Comparison of ENCODE assay signal across 8 cellular contexts in the genomic region with DNA sequence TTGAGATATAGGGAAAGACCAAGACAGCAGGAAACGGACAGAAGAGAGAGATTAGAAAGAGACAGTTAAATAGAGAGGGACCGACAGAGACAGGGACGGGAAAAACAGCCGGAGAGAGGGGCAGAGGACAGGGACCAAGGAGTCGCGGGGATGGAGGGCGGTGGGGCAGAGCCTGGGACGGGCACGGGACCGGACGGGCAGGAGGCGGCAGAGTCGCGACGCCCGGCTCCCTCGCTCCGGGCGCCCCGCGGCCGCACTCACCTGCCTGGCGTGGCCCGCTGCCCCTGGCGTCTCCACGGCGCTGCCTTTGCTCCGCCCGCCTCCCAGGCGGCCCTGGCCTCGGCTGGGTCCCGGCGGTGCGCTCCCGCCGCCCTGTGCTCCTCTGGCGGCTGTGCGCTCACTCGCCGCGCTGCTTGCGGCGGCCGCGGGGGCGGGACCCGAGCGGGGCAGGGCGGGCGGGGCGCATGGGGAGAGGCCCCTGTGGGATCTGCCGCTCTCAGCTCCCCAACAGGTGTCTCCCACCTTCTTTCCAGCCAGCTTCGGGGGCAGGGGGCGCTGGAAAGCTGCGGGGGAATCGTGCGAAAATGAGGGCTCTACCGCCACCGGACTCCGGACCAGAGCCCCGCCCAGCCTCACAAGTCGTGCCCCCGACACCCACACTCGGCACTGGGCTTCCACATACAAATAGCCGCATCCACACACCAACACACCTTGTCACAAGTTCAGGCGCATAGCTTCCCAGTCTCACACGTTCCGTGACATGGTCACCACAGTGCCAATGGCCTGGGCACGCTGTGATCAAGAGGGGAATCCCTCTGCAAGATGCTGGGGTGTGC. TPM values are rescaled to one million over a fixed set of nuclear protein-coding genes. Genes with fewer than 3 reads are reported as not detected.
DNase-seq lines count a peak whose midpoint lies in the region; ATAC-seq, FAIRE-seq and TF ChIP-seq lines count a peak whose summit lies in the region.

TSS of gene ARID3C (minus strand) at position 411 of the 836 bp plus-strand sequence. CDS start 1,052 bp downstream, outside the sequence.

- H3K9me3 ChIP-seq in RWPE2 (ENCODE audit: severe bottlenecking) (no peaks in the 10 kb centered on the region), body of pancreas (no peaks in the 10 kb centered on the region), keratinocyte (ENCODE audit: control insufficient read depth, low read depth, low read length) (no peaks in the 10 kb centered on the region)

- dilution Hi-C loops in keratinocyte (cut with MboI; ENCODE audit: extremely low pct_ligation_motif_present, low sequenced_read_pairs) = no loop called here

- H3K9ac ChIP-seq in keratinocyte (ENCODE audit: control insufficient read depth, extremely low read depth, insufficient read depth, low read length) = no peak within 1 kb of the TSS

- 1 to 3% methylated on average over 18 to 69 of the region's 69 CpGs for WGBS in body of pancreas, 2 donors

- TF ChIP-seq CTCF in RWPE2 (IDR thresholded peaks at IDR 0.05; ENCODE audit: poor library complexity, severe bottlenecking) (no peak), body of pancreas (IDR thresholded peaks at IDR 0.05) (peak in 1 of 7 experiments; percentile 13), keratinocyte (optimal IDR thresholded peaks at IDR 0.05 in 1 of 3, IDR thresholded peaks at IDR 0.05 in 1 of 3, conservative IDR thresholded peaks at IDR 0.05 in 1 of 3; ENCODE audit: extremely low read depth in 1 of 3, insufficient read depth in 2 of 3, low read length in 3 of 3) (no peak)

- ATAC-seq in RWPE2 (ENCODE audit: low read depth) = peak; percentile 79
- peak; percentile 88 for ATAC-seq in body of pancreas
- peak; percentile 84 for ATAC-seq in stimulated activated effector memory CD8-positive, alpha-beta T cell treated with anti-CD3 and anti-CD28 coated beads, Interleukin-12 subunit alpha, Interleukin-12 subunit beta, amount 100 ng/mL, for 72 hours

- H3K36me3 ChIP-seq in RWPE2 (ENCODE audit: low read depth) = no peaks in the 10 kb centered on the region
- H3K36me3 ChIP-seq in body of pancreas (replicated peaks in 1 of 2; ENCODE audit: insufficient read depth in 1 of 2, low read depth in 2 of 2) = no peaks in the 10 kb centered on the region
- no peaks in the 10 kb centered on the region for H3K36me3 ChIP-seq in keratinocyte (ENCODE audit: control insufficient read depth in 2 of 2, extremely low read depth in 1 of 2, insufficient read depth in 2 of 2, low read length in 2 of 2)

- H3K4me1 Mint-ChIP-seq in stimulated activated effector memory CD8-positive, alpha-beta T cell treated with anti-CD3 and anti-CD28 coated beads, Interleukin-12 subunit alpha, Interleukin-12 subunit beta, amount 100 ng/mL, for 72 hours = peaks cover 24% of the 10 kb centered on the region

- H3K79me2 ChIP-seq in keratinocyte (ENCODE audit: control insufficient read depth, insufficient read depth, low read length) = no peaks in the 10 kb centered on the region

- no peaks in the 10 kb centered on the region for H3K9me3 Mint-ChIP-seq in stimulated activated effector memory CD8-positive, alpha-beta T cell treated with anti-CD3 and anti-CD28 coated beads, Interleukin-12 subunit alpha, Interleukin-12 subunit beta, amount 100 ng/mL, for 72 hours

- no peak for FAIRE-seq in keratinocyte (lab: Jason Lieb, UNC)

- H3K36me3 Mint-ChIP-seq in stimulated activated effector memory CD8-positive, alpha-beta T cell treated with anti-CD3 and anti-CD28 coated beads, Interleukin-12 subunit alpha, Interleukin-12 subunit beta, amount 100 ng/mL, for 72 hours = peaks cover under 1% of the 10 kb centered on the region

- no peak within 1 kb of the TSS for H3K27ac Mint-ChIP-seq in stimulated activated effector memory CD8-positive, alpha-beta T cell treated with anti-CD3 and anti-CD28 coated beads, Interleukin-12 subunit alpha, Interleukin-12 subunit beta, amount 100 ng/mL, for 72 hours

- peak within 1 kb of the TSS; percentile 47 for H2AFZ ChIP-seq in keratinocyte (ENCODE audit: control insufficient read depth, low read length)

- no peak for TF ChIP-seq POLR2A in body of pancreas (IDR thresholded peaks at IDR 0.05)

- peak within 1 kb of the TSS; percentile 64 for H3K4me3 Mint-ChIP-seq in stimulated activated effector memory CD8-positive, alpha-beta T cell treated with anti-CD3 and anti-CD28 coated beads, Interleukin-12 subunit alpha, Interleukin-12 subunit beta, amount 100 ng/mL, for 72 hours

- peak within 1 kb of the TSS; percentile 20 for H3K4me3 ChIP-seq in RWPE2 (ENCODE audit: severe bottlenecking)
- no peak within 1 kb of the TSS for H3K4me3 ChIP-seq in body of pancreas
- peak within 1 kb of the TSS; percentile 22 to 38 (median 25) for H3K4me3 ChIP-seq in keratinocyte (ENCODE audit: control insufficient read depth in 2 of 3, extremely low read depth in 1 of 3, insufficient read depth in 2 of 3, low read depth in 1 of 3, low read length in 3 of 3)

- DNase-seq in NCI-H2081 (lab: John Stamatoyannopoulos, UW) (peak; percentile 22 to 58), NCI-H2081 treated with DMSO at 0.1 percent for 48 hours (lab: John Stamatoyannopoulos, UW) (no peak), RWPE2 (ENCODE audit: low spot score) (no peak), body of pancreas (peak; percentile 49 to 71 (median 56)), keratinocyte (ENCODE audit: low read depth, low spot score) (no peak), SW 1271 (lab: John Stamatoyannopoulos, UW) (no peak), NCI-H1694 treated with DMSO at 0.1 percent for 48 hours (lab: John Stamatoyannopoulos, UW) (no peak)
- peak in 1 of 2 donors; percentile 56 for DNase-seq in stimulated activated effector memory CD8-positive, alpha-beta T cell treated with anti-CD3 and anti-CD28 coated beads, Interleukin-12 subunit alpha, Interleukin-12 subunit beta, amount 100 ng/mL, for 72 hours (ENCODE audit: low spot score in 2 of 2)

- peaks cover 2% of the 10 kb centered on the region for H3K4me1 ChIP-seq in RWPE2 (ENCODE audit: insufficient read depth, poor library complexity, severe bottlenecking)
- H3K4me1 ChIP-seq in body of pancreas = peaks cover 12% of the 10 kb centered on the region
- peaks cover 5% of the 10 kb centered on the region for H3K4me1 ChIP-seq in keratinocyte (ENCODE audit: control insufficient read depth, extremely low read depth, insufficient read depth, low read length)

- intact Hi-C loops in body of pancreas (cut with DNase I) = no loop called here

- no peaks in the 10 kb centered on the region for H4K20me1 ChIP-seq in keratinocyte (ENCODE audit: control insufficient read depth, extremely low read depth, insufficient read depth, low read length)

- H3K27me3 ChIP-seq in RWPE2 (ENCODE audit: insufficient read depth, poor library complexity, severe bottlenecking) (peaks cover 53% of the 10 kb centered on the region), body of pancreas (peaks cover 0 to 26% of the 10 kb centered on the region in 2 donors), keratinocyte (ENCODE audit: control insufficient read depth, extremely low read depth, insufficient read depth, low read length) (peaks cover 48% of the 10 kb centered on the region)

- H3K27ac ChIP-seq in RWPE2 (ENCODE audit: poor library complexity, severe bottlenecking) = no peak within 1 kb of the TSS
- H3K27ac ChIP-seq in body of pancreas = no peak within 1 kb of the TSS
- H3K27ac ChIP-seq in keratinocyte (ENCODE audit: control insufficient read depth, insufficient read depth, low read length) = no peak within 1 kb of the TSS

- H3K4me2 ChIP-seq in keratinocyte (ENCODE audit: control insufficient read depth, extremely low read depth, insufficient read depth, low read depth, low read length) = peak within 1 kb of the TSS; percentile 47

- H3K9me1 ChIP-seq in keratinocyte (ENCODE audit: control insufficient read depth, extremely low read depth, insufficient read depth, low read length) = no peaks in the 10 kb centered on the region

RNA-seq across cellular contexts. Expression of gene ARID3C, which starts in this region (rescaled TPM):
- total RNA-seq in body of pancreas = not detected
- polyA plus RNA-seq in keratinocyte = 0.03 to 0.05 TPM in 2 of 3 replicates, not detected in the other
- polyA plus RNA-seq in keratinocyte (2011; ENCODE audit: low read depth) = 0.37 TPM
- not detected in 2 replicates for polyA plus RNA-seq in keratinocyte (2011; cell fraction: cytosol; rRNA removed)
- 0.16 TPM in 1 of 2 replicates, not detected in the other for polyA plus RNA-seq in keratinocyte (2011; cell fraction: nucleus; rRNA removed)
- 0.23 TPM in 1 of 2 replicates, not detected in the other for polyA plus RNA-seq in keratinocyte (2012; ENCODE audit: low replicate concordance)
- polyA minus RNA-seq in keratinocyte = not detected in 3 replicates
- not detected for polyA minus RNA-seq in keratinocyte (2011; cell fraction: cytosol; rRNA and poly(A)+ RNA removed)
- polyA minus RNA-seq in keratinocyte (2011; cell fraction: nucleus; rRNA and poly(A)+ RNA removed) = not detected in 2 replicates

Comparison
In these comparisons a context has a peak if more than half of its experiments do, and no peak if none do; other contexts are left out.
1. DNase-seq: peak in NCI-H2081 (2 of 2); none in NCI-H2081 treated with DMSO at 0.1 percent for 48 hours (single experiment), RWPE2 (single experiment), keratinocyte (single experiment), SW 1271 (0 of 2) and NCI-H1694 treated with DMSO at 0.1 percent for 48 hours (single experiment).
2. Peak in DNase-seq and ATAC-seq in body of pancreas; RNA of the gene not detected or under 1 TPM.
3. H3K4me3 ChIP-seq: peak in RWPE2 (single experiment) and keratinocyte (3 of 3); none in body of pancreas (0 of 2).
4. Peak in every context shown above with its lines, with median percentiles within 50 percentile points of each other: ATAC-seq.